ENCODE assay signal across 30 cellular contexts in genomic region chr9:127810378-127811187, GRCh38. TPM values are rescaled to one million over a fixed set of nuclear protein-coding genes. Genes with fewer than 3 reads are reported as not detected.
DNase-seq lines count a peak whose midpoint lies in the region; FAIRE-seq and TF ChIP-seq lines count a peak whose summit lies in the region.
"Had no signal": no experiment of that assay in that cellular context is flagged by ENCODE, and none has a peak within 500 bp of the region (broad histone marks: within the 10 kb centered on the region; RNA-seq: fewer than 3 reads in every experiment).

No MANE protein-coding gene starts in this region.

- dilution Hi-C loops in endothelial cell of umbilical vein (cut with MboI; ENCODE audit: extremely low pct_ligation_motif_present, low sequenced_read_pairs), result no loop called here

- TF ChIP-seq CTCF in endothelial cell of umbilical vein (IDR thresholded peaks at IDR 0.05; ENCODE audit: extremely low read depth in 1 of 2, insufficient read depth in 1 of 2, low read depth in 1 of 2, low read length in 2 of 2) (no peak), endothelial cell (IDR thresholded peaks at IDR 0.05; ENCODE audit: unreplicated experiment) (no peak), brain microvascular endothelial cell (IDR thresholded peaks at IDR 0.05; ENCODE audit: low read depth, low read length, missing control alignments) (no peak)

- H3K23ac ChIP-seq in neuronal stem cell (ENCODE audit: low read depth, low read length, poor library complexity), result no peak overlapping the region

- H4K20me1 ChIP-seq in BLaER1 treated with 17β-estradiol and CSF1 and Interleukin-3, amounts not matched to agents 10 nM and 100 nM, result peaks cover 38 to 94% (median 89%) of the 10 kb centered on the region in 11 experiments; a peak in 21 of 22 replicates
- H4K20me1 ChIP-seq in endothelial cell of umbilical vein (replicated peaks; ENCODE audit: control insufficient read depth, extremely low read depth, insufficient read depth, low read length), result no peaks in the 10 kb centered on the region

- intact Hi-C loops in endothelial cell of umbilical vein (cut with micrococcal nuclease), result no loop called here

- H3K4me3 Mint-ChIP-seq in endothelial cell (ENCODE audit: unreplicated experiment), result no peak overlapping the region
- no peak overlapping the region for H3K4me3 Mint-ChIP-seq in T-helper 2 cell treated with Interferon-gamma antibody and Interleukin-4, amounts not matched to agents 5 μg/mL and 100 μg/mL, for 36 hours
- H3K4me3 Mint-ChIP-seq: activated naive CD4-positive, alpha-beta T cell treated with anti-CD3 and anti-CD28 coated beads for 36 hours; naive thymus-derived CD8-positive, alpha-beta T cell; T-helper 17 cell had no signal

- H3K4ac ChIP-seq in neuronal stem cell (ENCODE audit: low read length), result no peak overlapping the region

- peak; percentile 34 for TF ChIP-seq POLR2A in endothelial cell of umbilical vein (IDR thresholded peaks at IDR 0.05; ENCODE audit: low read depth, low read length)

- H2BK15ac ChIP-seq in neuronal stem cell (ENCODE audit: low read length), result no peak overlapping the region

- H3K14ac ChIP-seq in neuronal stem cell (ENCODE audit: low read length), result no peak overlapping the region

- H3K79me2 ChIP-seq in endothelial cell of umbilical vein (ENCODE audit: control insufficient read depth, insufficient read depth, low read length), result peaks cover 5% of the 10 kb centered on the region

- H3K4me1 Mint-ChIP-seq in endothelial cell (ENCODE audit: unreplicated experiment), result peaks cover 2% of the 10 kb centered on the region
- H3K4me1 Mint-ChIP-seq in T-helper 2 cell treated with Interferon-gamma antibody and Interleukin-4, amounts not matched to agents 5 μg/mL and 100 μg/mL, for 36 hours (ENCODE audit: low read depth), result peaks cover 3% of the 10 kb centered on the region

- peaks cover 23% of the 10 kb centered on the region for H3K27me3 Mint-ChIP-seq in endothelial cell (ENCODE audit: unreplicated experiment)
- no peaks in the 10 kb centered on the region for H3K27me3 Mint-ChIP-seq in T-helper 2 cell treated with Interferon-gamma antibody and Interleukin-4, amounts not matched to agents 5 μg/mL and 100 μg/mL, for 36 hours (ENCODE audit: low read depth)
- H3K27me3 Mint-ChIP-seq: naive thymus-derived CD8-positive, alpha-beta T cell; T-helper 17 cell had no signal

- peaks cover 2% of the 10 kb centered on the region for H3K79me1 ChIP-seq in neuronal stem cell (ENCODE audit: low read depth, low read length)

- no peaks in the 10 kb centered on the region for H3K27me3 ChIP-seq in BLaER1 treated with 17β-estradiol and CSF1 and Interleukin-3, amounts not matched to agents 10 nM and 100 nM
- H3K27me3 ChIP-seq in NT2/D1 (ENCODE audit: insufficient read depth, insufficient read length), result no peaks in the 10 kb centered on the region
- H3K27me3 ChIP-seq in endothelial cell of umbilical vein (ENCODE audit: control insufficient read depth in 2 of 2, insufficient read depth in 2 of 2, low read length in 2 of 2), result no peaks in the 10 kb centered on the region
- no peaks in the 10 kb centered on the region for H3K27me3 ChIP-seq in neuronal stem cell (ENCODE audit: control insufficient read depth in 3 of 3, insufficient read depth in 3 of 3, low read depth in 1 of 3, low read length in 3 of 3)
- H3K27me3 ChIP-seq in brain microvascular endothelial cell (replicated peaks), result no peaks in the 10 kb centered on the region
- H3K27me3 ChIP-seq: ovary, upper lobe of right lung had no signal

- H2AFZ ChIP-seq in endothelial cell of umbilical vein (ENCODE audit: low read depth, low read length), result no peak overlapping the region
- no peak overlapping the region for H2AFZ ChIP-seq in neuronal stem cell (ENCODE audit: low read length)

- H2BK5ac ChIP-seq in neuronal stem cell (ENCODE audit: low read length), result peak overlapping the region; percentile 1

- H4K91ac ChIP-seq in neuronal stem cell (ENCODE audit: low read depth, low read length, poor library complexity), result no peak overlapping the region

- POLR2A ChIA-PET in endothelial cell of umbilical vein (lab: Charles Lee), result no interaction called here

- no peak overlapping the region for H4K8ac ChIP-seq in neuronal stem cell (ENCODE audit: low read depth, low read length)

- peak overlapping the region; percentile 2 for H3K18ac ChIP-seq in neuronal stem cell (ENCODE audit: low read length)

- no TSS peak for BruUV-seq in endothelial cell of umbilical vein (replicated peaks; lab: Mats Ljungman, UMichigan)

- no peaks in the 10 kb centered on the region for H3K9me3 ChIP-seq in BLaER1 treated with 17β-estradiol and CSF1 and Interleukin-3, amounts not matched to agents 10 nM and 100 nM (replicated peaks in 1 of 11)
- no peaks in the 10 kb centered on the region for H3K9me3 ChIP-seq in NT2/D1 (ENCODE audit: insufficient read depth, low read length)
- H3K9me3 ChIP-seq in endothelial cell of umbilical vein (replicated peaks; ENCODE audit: control insufficient read depth, insufficient read depth, low read length), result no peaks in the 10 kb centered on the region
- H3K9me3 ChIP-seq in neuronal stem cell (replicated peaks in 1 of 2; ENCODE audit: control insufficient read depth in 2 of 2, insufficient read depth in 1 of 2, low read depth in 1 of 2, low read length in 2 of 2), result no peaks in the 10 kb centered on the region
- H3K9me3 ChIP-seq: ovary, upper lobe of right lung had no signal

- peaks cover 10% of the 10 kb centered on the region for H3K36me3 Mint-ChIP-seq in endothelial cell (ENCODE audit: low read depth, unreplicated experiment)
- peaks cover 40% of the 10 kb centered on the region for H3K36me3 Mint-ChIP-seq in T-helper 2 cell treated with Interferon-gamma antibody and Interleukin-4, amounts not matched to agents 5 μg/mL and 100 μg/mL, for 36 hours (ENCODE audit: low read depth)

- no peak overlapping the region for H3K4me3 ChIP-seq in BLaER1 treated with 17β-estradiol and CSF1 and Interleukin-3, amounts not matched to agents 10 nM and 100 nM
- H3K4me3 ChIP-seq in NT2/D1 (ENCODE audit: insufficient read length, low read depth), result no peak overlapping the region
- H3K4me3 ChIP-seq in endothelial cell of umbilical vein (replicated peaks in 1 of 3; ENCODE audit: insufficient read depth in 1 of 3, low read depth in 1 of 3, low read length in 3 of 3), result no peak overlapping the region
- no peak overlapping the region for H3K4me3 ChIP-seq in neuronal stem cell (ENCODE audit: low read length in 2 of 2)
- no peak overlapping the region for H3K4me3 ChIP-seq in brain microvascular endothelial cell (ENCODE audit: low read depth, low read length)
- H3K4me3 ChIP-seq: ovary, upper lobe of right lung had no signal

- H2BK120ac ChIP-seq in neuronal stem cell (ENCODE audit: low read depth, low read length), result no peak overlapping the region

- WGBS in neuronal stem cell (ENCODE audit: extremely low coverage in 2 of 2, insufficient read length in 2 of 2, insufficient replicate concordance in 1 of 2), 2 donors, result no CpG with 5 or more reads among the region's 10 CpGs

- FAIRE-seq in endothelial cell of umbilical vein (lab: Jason Lieb, UNC), result no peak
- FAIRE-seq: G401.6 had no signal

- no peak overlapping the region for H2BK12ac ChIP-seq in neuronal stem cell (ENCODE audit: low read length)

- DNase-seq in NT2/D1 (ENCODE audit: low read depth, low spot score) (no peak), endothelial cell of umbilical vein (ENCODE audit: low read depth, low spot score) (no peak), neuronal stem cell (ENCODE audit: low spot score) (no peak), endothelial cell (ENCODE audit: low spot score) (no peak), brain microvascular endothelial cell (no peak)
- no peak for DNase-seq in T-helper 2 cell treated with Interferon-gamma antibody and Interleukin-4, amounts not matched to agents 5 μg/mL and 100 μg/mL, for 36 hours (ENCODE audit: low spot score)
- no peak for DNase-seq in activated T-cell treated with anti-CD3 and anti-CD28 coated beads, Interleukin-2, amount 50 U/mL, for 1 hour
- DNase-seq: activated CD4-positive, alpha-beta T cell treated with anti-CD3 and anti-CD28 coated beads for 48 hours; activated naive CD4-positive, alpha-beta T cell treated with anti-CD3 and anti-CD28 coated beads for 36 hours; activated T-cell treated with anti-CD3 and anti-CD28 coated beads, Interleukin-2, amount 50 U/mL, for 48 hours; amygdala; C1 segment of cervical spinal cord; COR-L47; cortex of kidney; DMS53; KBM-7; midbrain; naive thymus-derived CD8-positive, alpha-beta T cell; NCI-H2081; NCI-H226; NCI-H69; retina; stimulated activated CD4-positive, alpha-beta T cell treated with anti-CD3 and anti-CD28 coated beads, Interleukin-2, amount 100 ng/mL, for 48 hours had no signal

- peak overlapping the region in 3 of 11 experiments; percentile 6 to 48 (median 31); a peak in 4 of 22 replicates for H3K27ac ChIP-seq in BLaER1 treated with 17β-estradiol and CSF1 and Interleukin-3, amounts not matched to agents 10 nM and 100 nM
- H3K27ac ChIP-seq in endothelial cell of umbilical vein (ENCODE audit: insufficient read depth, low read depth, low read length) (no peak overlapping the region), neuronal stem cell (replicated peaks; ENCODE audit: low read length) (no peak overlapping the region), brain microvascular endothelial cell (no peak overlapping the region)
- H3K27ac ChIP-seq: upper lobe of right lung had no signal

- no peaks in the 10 kb centered on the region for H3K9me3 Mint-ChIP-seq in endothelial cell (ENCODE audit: unreplicated experiment)
- no peaks in the 10 kb centered on the region for H3K9me3 Mint-ChIP-seq in T-helper 2 cell treated with Interferon-gamma antibody and Interleukin-4, amounts not matched to agents 5 μg/mL and 100 μg/mL, for 36 hours
- H3K9me3 Mint-ChIP-seq: activated naive CD4-positive, alpha-beta T cell treated with anti-CD3 and anti-CD28 coated beads for 36 hours; naive thymus-derived CD8-positive, alpha-beta T cell had no signal

- in situ Hi-C loops in brain microvascular endothelial cell (cut with HindIII; ENCODE audit: low pct_ligation_motif_present, low sequenced_read_pairs), result no loop called here

- peaks cover 82 to 98% (median 97%) of the 10 kb centered on the region in 11 experiments for H3K36me3 ChIP-seq in BLaER1 treated with 17β-estradiol and CSF1 and Interleukin-3, amounts not matched to agents 10 nM and 100 nM
- H3K36me3 ChIP-seq in NT2/D1 (ENCODE audit: insufficient read depth, insufficient read length, low read length) (peaks cover 88% of the 10 kb centered on the region), endothelial cell of umbilical vein (ENCODE audit: control insufficient read depth in 2 of 2, extremely low read depth in 1 of 2, insufficient read depth in 2 of 2, low read length in 2 of 2) (peaks cover 9 to 43% of the 10 kb centered on the region in 2 experiments), neuronal stem cell (replicated peaks in 1 of 2; ENCODE audit: control insufficient read depth in 2 of 2, insufficient read depth in 2 of 2, low read length in 2 of 2) (peaks cover 36 to 77% of the 10 kb centered on the region in 2 donors), brain microvascular endothelial cell (replicated peaks) (peaks cover 70% of the 10 kb centered on the region)
- H3K36me3 ChIP-seq: ovary had no signal

- peak overlapping the region; percentile 42 to 71 (median 53); a peak in 20 of 22 replicates for H3K4me2 ChIP-seq in BLaER1 treated with 17β-estradiol and CSF1 and Interleukin-3, amounts not matched to agents 10 nM and 100 nM
- H3K4me2 ChIP-seq in endothelial cell of umbilical vein (ENCODE audit: insufficient read depth, low read length), result no peak overlapping the region
- peak overlapping the region; percentile 65 for H3K4me2 ChIP-seq in neuronal stem cell (ENCODE audit: insufficient read depth, low read length, poor library complexity, severe bottlenecking)

- CTCF ChIA-PET in endothelial cell of umbilical vein (lab: Charles Lee), result interaction anchor here (0.8 kb wide), 1 partner anchor 59 kb away, joined by 3 read pairs; no protein-coding TSS in a partner anchor

- H3K9ac ChIP-seq in BLaER1 treated with 17β-estradiol and CSF1 and Interleukin-3, amounts not matched to agents 10 nM and 100 nM, result peak overlapping the region in 7 of 11 experiments; percentile 7 to 55 (median 24); a peak in 12 of 22 replicates
- H3K9ac ChIP-seq in NT2/D1 (ENCODE audit: insufficient read length, low read depth) (peak overlapping the region; percentile 24), endothelial cell of umbilical vein (replicated peaks; ENCODE audit: extremely low read depth, insufficient read depth, low read length) (no peak overlapping the region), neuronal stem cell (ENCODE audit: low read depth, low read length, poor library complexity) (peak overlapping the region; percentile 2)

- H3K27ac Mint-ChIP-seq in endothelial cell (ENCODE audit: unreplicated experiment), result no peak overlapping the region
- H3K27ac Mint-ChIP-seq in T-helper 2 cell treated with Interferon-gamma antibody and Interleukin-4, amounts not matched to agents 5 μg/mL and 100 μg/mL, for 36 hours, result no peak overlapping the region
- H3K27ac Mint-ChIP-seq: T-helper 17 cell had no signal

- H3K4me1 ChIP-seq in BLaER1 treated with 17β-estradiol and CSF1 and Interleukin-3, amounts not matched to agents 10 nM and 100 nM, result peaks cover 55 to 70% (median 66%) of the 10 kb centered on the region in 10 experiments
- H3K4me1 ChIP-seq in NT2/D1 (ENCODE audit: insufficient read depth, insufficient read length) (peaks cover 12% of the 10 kb centered on the region), endothelial cell of umbilical vein (ENCODE audit: control insufficient read depth, extremely low read depth, insufficient read depth, low read length) (no peaks in the 10 kb centered on the region), neuronal stem cell (ENCODE audit: control insufficient read depth in 2 of 2, insufficient read depth in 1 of 2, low read depth in 1 of 2, low read length in 2 of 2) (peaks cover 0 to 11% of the 10 kb centered on the region in 2 donors)
- H3K4me1 ChIP-seq: upper lobe of right lung had no signal

- H3K9me1 ChIP-seq in endothelial cell of umbilical vein (replicated peaks; ENCODE audit: control insufficient read depth, extremely low read depth, insufficient read depth, low read length), result no peaks in the 10 kb centered on the region

- H2AK5ac ChIP-seq in neuronal stem cell (ENCODE audit: low read depth, low read length), result no peak overlapping the region

RNA-seq across cellular contexts. Expression of gene FPGS, which starts 7.9 kb away (rescaled TPM):
- total RNA-seq in endothelial cell of umbilical vein (90.2 and 90.7 TPM in 2 replicates), endothelial cell (ENCODE audit: unreplicated experiment) (51.3 TPM)
- 77.7 and 129 TPM in 2 replicates for polyA plus RNA-seq in endothelial cell of umbilical vein
- polyA plus RNA-seq in endothelial cell of umbilical vein (2011; cell fraction: cytosol; rRNA removed), result 67.9 and 72.7 TPM in 2 replicates
- 116 and 150 TPM in 2 replicates for polyA plus RNA-seq in endothelial cell of umbilical vein (2011; cell fraction: nucleus; rRNA removed)
- 58.5 and 71.2 TPM in 2 replicates for polyA plus RNA-seq in endothelial cell of umbilical vein (2012)
- 76.5 and 80.5 TPM in 2 replicates for polyA minus RNA-seq in endothelial cell of umbilical vein
- 58.0 TPM for polyA minus RNA-seq in endothelial cell of umbilical vein (2011; cell fraction: cytosol; rRNA and poly(A)+ RNA removed)
- 45.1 and 52.0 TPM in 2 replicates for polyA minus RNA-seq in endothelial cell of umbilical vein (2011; cell fraction: nucleus; rRNA and poly(A)+ RNA removed)
- polyA plus RNA-seq in neuronal stem cell (2013, experiment 1 of 2), result 30.2 TPM
- 32.1 TPM for polyA plus RNA-seq in neuronal stem cell (2013, experiment 2 of 2)

RNA-seq across cellular contexts. Expression of gene CDK9, which starts 24.7 kb away (rescaled TPM):
- total RNA-seq in endothelial cell of umbilical vein (124 and 128 TPM in 2 replicates), endothelial cell (ENCODE audit: unreplicated experiment) (188 TPM)
- 92.2 and 99.0 TPM in 2 replicates for polyA plus RNA-seq in endothelial cell of umbilical vein
- 50.0 and 61.0 TPM in 2 replicates for polyA plus RNA-seq in endothelial cell of umbilical vein (2011; cell fraction: cytosol; rRNA removed)
- 193 and 200 TPM in 2 replicates for polyA plus RNA-seq in endothelial cell of umbilical vein (2011; cell fraction: nucleus; rRNA removed)
- 76.9 and 94.3 TPM in 2 replicates for polyA plus RNA-seq in endothelial cell of umbilical vein (2012)
- 88.4 and 92.9 TPM in 2 replicates for polyA minus RNA-seq in endothelial cell of umbilical vein
- polyA minus RNA-seq in endothelial cell of umbilical vein (2011; cell fraction: cytosol; rRNA and poly(A)+ RNA removed), result 63.0 TPM
- 58.3 and 65.1 TPM in 2 replicates for polyA minus RNA-seq in endothelial cell of umbilical vein (2011; cell fraction: nucleus; rRNA and poly(A)+ RNA removed)
- 29.1 TPM for polyA plus RNA-seq in neuronal stem cell (2013, experiment 1 of 2)
- 30.0 TPM for polyA plus RNA-seq in neuronal stem cell (2013, experiment 2 of 2)

RNA-seq across cellular contexts. Expression of gene SH2D3C, which starts 32.1 kb away (rescaled TPM):
- total RNA-seq in endothelial cell of umbilical vein (95.0 and 102 TPM in 2 replicates), endothelial cell (ENCODE audit: unreplicated experiment) (137 TPM)
- 173 and 218 TPM in 2 replicates for polyA plus RNA-seq in endothelial cell of umbilical vein
- 61.4 and 68.1 TPM in 2 replicates for polyA plus RNA-seq in endothelial cell of umbilical vein (2011; cell fraction: cytosol; rRNA removed)
- 67.4 and 92.8 TPM in 2 replicates for polyA plus RNA-seq in endothelial cell of umbilical vein (2011; cell fraction: nucleus; rRNA removed)
- 42.8 and 49.4 TPM in 2 replicates for polyA plus RNA-seq in endothelial cell of umbilical vein (2012)
- 104 and 130 TPM in 2 replicates for polyA minus RNA-seq in endothelial cell of umbilical vein
- polyA minus RNA-seq in endothelial cell of umbilical vein (2011; cell fraction: cytosol; rRNA and poly(A)+ RNA removed), result not detected
- 45.1 and 63.7 TPM in 2 replicates for polyA minus RNA-seq in endothelial cell of umbilical vein (2011; cell fraction: nucleus; rRNA and poly(A)+ RNA removed)
- 2.8 TPM for polyA plus RNA-seq in neuronal stem cell (2013, experiment 1 of 2)
- polyA plus RNA-seq in neuronal stem cell (2013, experiment 2 of 2), result 2.5 TPM
- total RNA-seq: HT-29, MCF 10A had no signal

RNA-seq across cellular contexts. Expression of gene ENG, which starts 43.9 kb away (rescaled TPM):
- total RNA-seq in endothelial cell of umbilical vein (688 and 728 TPM in 2 replicates), endothelial cell (ENCODE audit: unreplicated experiment) (113 TPM)
- 338 and 355 TPM in 2 replicates for polyA plus RNA-seq in endothelial cell of umbilical vein
- polyA plus RNA-seq in endothelial cell of umbilical vein (2011; cell fraction: cytosol; rRNA removed), result 321 and 356 TPM in 2 replicates
- polyA plus RNA-seq in endothelial cell of umbilical vein (2011; cell fraction: nucleus; rRNA removed), result 246 and 249 TPM in 2 replicates
- polyA plus RNA-seq in endothelial cell of umbilical vein (2012), result 646 and 659 TPM in 2 replicates
- 275 and 289 TPM in 2 replicates for polyA minus RNA-seq in endothelial cell of umbilical vein
- polyA minus RNA-seq in endothelial cell of umbilical vein (2011; cell fraction: cytosol; rRNA and poly(A)+ RNA removed), result 28.9 TPM
- 123 and 127 TPM in 2 replicates for polyA minus RNA-seq in endothelial cell of umbilical vein (2011; cell fraction: nucleus; rRNA and poly(A)+ RNA removed)
- 0.11 TPM for polyA plus RNA-seq in neuronal stem cell (2013, experiment 1 of 2)
- 0.10 TPM for polyA plus RNA-seq in neuronal stem cell (2013, experiment 2 of 2)
